ENCODE assay signal across 14 cellular contexts in the genomic region with DNA sequence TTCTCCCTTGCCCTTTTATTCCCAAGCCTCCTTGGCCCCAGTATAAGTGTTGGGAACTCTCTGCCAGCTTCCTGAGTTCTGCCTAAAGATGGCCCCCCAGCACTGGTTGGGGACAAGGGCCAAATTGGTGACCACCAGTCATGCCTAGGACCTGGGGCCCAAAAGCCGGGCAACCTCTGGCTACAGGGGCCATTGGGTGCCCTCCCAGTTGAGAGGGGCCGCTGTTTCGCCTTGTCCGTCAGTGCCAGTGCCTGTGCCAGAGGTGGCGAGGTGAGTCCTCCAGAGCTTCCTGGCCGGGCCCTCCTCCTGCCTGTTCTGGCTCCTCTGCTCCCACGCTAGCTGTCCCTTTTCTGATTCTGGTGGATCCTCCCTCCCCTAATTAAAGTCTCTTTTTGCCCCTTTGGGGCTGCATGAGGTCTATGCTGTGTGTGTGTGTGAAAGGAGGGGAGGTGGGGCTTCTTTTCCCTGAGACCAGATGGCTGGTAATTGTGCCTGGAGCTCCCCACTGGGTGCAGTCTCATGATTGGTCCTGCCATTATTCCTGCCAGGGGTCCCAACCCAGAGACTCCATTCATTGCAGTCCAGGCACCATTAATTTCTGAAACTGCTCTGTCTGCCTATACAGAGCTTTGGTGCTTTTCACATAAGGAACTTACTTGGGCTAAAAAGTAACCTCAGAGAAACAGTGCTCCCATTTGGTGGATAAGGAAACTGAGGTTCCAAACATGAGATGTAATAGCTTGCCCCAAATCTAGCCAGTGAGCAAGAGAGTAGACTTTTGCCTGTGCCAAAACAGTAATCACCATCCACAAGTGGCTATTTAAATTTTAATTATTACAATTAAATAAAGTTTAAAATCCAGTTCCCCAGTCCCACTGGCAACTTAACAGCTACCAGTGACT. TPM values are rescaled to one million over a fixed set of nuclear protein-coding genes. Genes with fewer than 3 reads are reported as not detected.
DNase-seq lines count a peak whose midpoint lies in the region; ATAC-seq and TF ChIP-seq lines count a peak whose summit lies in the region.
"Had no signal": no experiment of that assay in that cellular context is flagged by ENCODE, and none has a peak within 500 bp of the region (broad histone marks: within the 10 kb centered on the region; RNA-seq: fewer than 3 reads in every experiment).

No MANE protein-coding gene starts in this region.

- peaks cover 48% of the 10 kb centered on the region for H3K4me1 Mint-ChIP-seq in activated T-cell treated with anti-CD3 and anti-CD28 coated beads, Interleukin-2, amount 50 U/mL, for 24 hours (ENCODE audit: low read depth)
- H3K4me1 Mint-ChIP-seq in activated naive CD8-positive, alpha-beta T cell (ENCODE audit: low read depth): peaks cover 40% of the 10 kb centered on the region

- H3K4me3 ChIP-seq in neutrophil (ENCODE audit: low read depth in 1 of 2, low read length in 1 of 2): no peak overlapping the region
- H3K4me3 ChIP-seq: body of pancreas, spleen, upper lobe of right lung had no signal

- H3K36me3 ChIP-seq in neutrophil: peaks cover 80% of the 10 kb centered on the region

- peak overlapping the region; percentile 91 for H3K27ac ChIP-seq in neutrophil
- H3K27ac ChIP-seq in foreskin keratinocyte: no peak overlapping the region
- H3K27ac ChIP-seq: body of pancreas, upper lobe of right lung had no signal

- H3K27me3 ChIP-seq in neutrophil (no peaks in the 10 kb centered on the region), foreskin keratinocyte (no peaks in the 10 kb centered on the region)
- H3K27me3 ChIP-seq: body of pancreas, spleen, upper lobe of right lung had no signal

- peaks cover 19 to 21% of the 10 kb centered on the region in 2 experiments for H3K4me1 ChIP-seq in neutrophil (ENCODE audit: control insufficient read depth in 1 of 2, insufficient read depth in 1 of 2, low read depth in 1 of 2, low read length in 1 of 2)
- H3K4me1 ChIP-seq in foreskin keratinocyte: peaks cover 6% of the 10 kb centered on the region

- ATAC-seq in foreskin keratinocyte: no peak
- no peak for ATAC-seq in HG03095 (IDR thresholded peaks at IDR 0.05; ENCODE audit: unreplicated experiment)
- ATAC-seq: activated T-helper 17 cell treated with anti-CD3 and anti-CD28 coated beads, Interleukin-2, amount 50 U/mL, for 72 hours; body of pancreas; SK-N-SH treated with all-trans-retinoic acid at 6 μM for 48 hours; upper lobe of right lung had no signal

- no peak for DNase-seq in activated T-cell treated with anti-CD3 and anti-CD28 coated beads, Interleukin-2, amount 50 U/mL, for 24 hours
- DNase-seq in activated T-cell treated with anti-CD3 and anti-CD28 coated beads for 4 hours: no peak
- no peak for DNase-seq in foreskin keratinocyte
- DNase-seq: activated CD4-positive, CD25-positive, alpha-beta regulatory T cell; body of pancreas; DMS53; nucleus accumbens; spleen; upper lobe of right lung had no signal

- no peak overlapping the region for H3K4me3 Mint-ChIP-seq in activated T-cell treated with anti-CD3 and anti-CD28 coated beads, Interleukin-2, amount 50 U/mL, for 24 hours
- H3K4me3 Mint-ChIP-seq in activated naive CD8-positive, alpha-beta T cell: no peak overlapping the region

- TF ChIP-seq CTCF in neutrophil (IDR thresholded peaks at IDR 0.05) (no peak), foreskin keratinocyte (conservative IDR thresholded peaks at IDR 0.05) (no peak)

- no peaks in the 10 kb centered on the region for H3K9me3 Mint-ChIP-seq in activated T-cell treated with anti-CD3 and anti-CD28 coated beads, Interleukin-2, amount 50 U/mL, for 24 hours
- H3K9me3 Mint-ChIP-seq in activated naive CD8-positive, alpha-beta T cell (ENCODE audit: low read depth): no peaks in the 10 kb centered on the region
- H3K9me3 Mint-ChIP-seq: activated T-helper 17 cell treated with anti-CD3 and anti-CD28 coated beads, Interleukin-2, amount 50 U/mL, for 72 hours had no signal

- no peaks in the 10 kb centered on the region for H3K27me3 Mint-ChIP-seq in activated T-cell treated with anti-CD3 and anti-CD28 coated beads, Interleukin-2, amount 50 U/mL, for 24 hours
- no peaks in the 10 kb centered on the region for H3K27me3 Mint-ChIP-seq in activated naive CD8-positive, alpha-beta T cell
- H3K27me3 Mint-ChIP-seq: activated T-helper 17 cell treated with anti-CD3 and anti-CD28 coated beads, Interleukin-2, amount 50 U/mL, for 72 hours had no signal

- H3K9me3 ChIP-seq in neutrophil: no peaks in the 10 kb centered on the region
- H3K9me3 ChIP-seq: body of pancreas, spleen, upper lobe of right lung had no signal

- peak overlapping the region; percentile 94 for H3K27ac Mint-ChIP-seq in activated T-cell treated with anti-CD3 and anti-CD28 coated beads, Interleukin-2, amount 50 U/mL, for 24 hours
- H3K27ac Mint-ChIP-seq in activated naive CD8-positive, alpha-beta T cell: peak overlapping the region; percentile 12

- peaks cover 90% of the 10 kb centered on the region for H3K36me3 Mint-ChIP-seq in activated T-cell treated with anti-CD3 and anti-CD28 coated beads, Interleukin-2, amount 50 U/mL, for 24 hours (ENCODE audit: low read depth)
- peaks cover 6% of the 10 kb centered on the region for H3K36me3 Mint-ChIP-seq in activated naive CD8-positive, alpha-beta T cell

RNA-seq across cellular contexts. Expression of gene TTLL3, which starts 3.1 kb away (rescaled TPM):
- total RNA-seq in foreskin keratinocyte: 3.0 and 5.5 TPM in 2 replicates
- polyA plus RNA-seq in foreskin keratinocyte: 2.0 and 4.7 TPM in 2 replicates

RNA-seq across cellular contexts. Expression of gene ARPC4, which starts 14.1 kb away (rescaled TPM):
- 140 and 146 TPM in 2 replicates for total RNA-seq in foreskin keratinocyte
- 165 and 174 TPM in 2 replicates for polyA plus RNA-seq in foreskin keratinocyte

RNA-seq across cellular contexts. Expression of gene TADA3, which starts 14.7 kb away (rescaled TPM):
- 56.0 and 56.1 TPM in 2 replicates for total RNA-seq in foreskin keratinocyte
- 63.8 and 66.4 TPM in 2 replicates for polyA plus RNA-seq in foreskin keratinocyte

RNA-seq across cellular contexts. Expression of gene RPUSD3, which starts 36.9 kb away (rescaled TPM):
- 56.4 and 62.2 TPM in 2 replicates for total RNA-seq in foreskin keratinocyte
- polyA plus RNA-seq in foreskin keratinocyte: 78.4 and 85.1 TPM in 2 replicates

RNA-seq across cellular contexts. Expression of gene CAMK1, which starts 37.2 kb away (rescaled TPM):
- 6.6 and 9.3 TPM in 2 replicates for total RNA-seq in foreskin keratinocyte
- 8.7 and 10.7 TPM in 2 replicates for polyA plus RNA-seq in foreskin keratinocyte
